ENCODE assay signal across 1 cellular context in the genomic region with DNA sequence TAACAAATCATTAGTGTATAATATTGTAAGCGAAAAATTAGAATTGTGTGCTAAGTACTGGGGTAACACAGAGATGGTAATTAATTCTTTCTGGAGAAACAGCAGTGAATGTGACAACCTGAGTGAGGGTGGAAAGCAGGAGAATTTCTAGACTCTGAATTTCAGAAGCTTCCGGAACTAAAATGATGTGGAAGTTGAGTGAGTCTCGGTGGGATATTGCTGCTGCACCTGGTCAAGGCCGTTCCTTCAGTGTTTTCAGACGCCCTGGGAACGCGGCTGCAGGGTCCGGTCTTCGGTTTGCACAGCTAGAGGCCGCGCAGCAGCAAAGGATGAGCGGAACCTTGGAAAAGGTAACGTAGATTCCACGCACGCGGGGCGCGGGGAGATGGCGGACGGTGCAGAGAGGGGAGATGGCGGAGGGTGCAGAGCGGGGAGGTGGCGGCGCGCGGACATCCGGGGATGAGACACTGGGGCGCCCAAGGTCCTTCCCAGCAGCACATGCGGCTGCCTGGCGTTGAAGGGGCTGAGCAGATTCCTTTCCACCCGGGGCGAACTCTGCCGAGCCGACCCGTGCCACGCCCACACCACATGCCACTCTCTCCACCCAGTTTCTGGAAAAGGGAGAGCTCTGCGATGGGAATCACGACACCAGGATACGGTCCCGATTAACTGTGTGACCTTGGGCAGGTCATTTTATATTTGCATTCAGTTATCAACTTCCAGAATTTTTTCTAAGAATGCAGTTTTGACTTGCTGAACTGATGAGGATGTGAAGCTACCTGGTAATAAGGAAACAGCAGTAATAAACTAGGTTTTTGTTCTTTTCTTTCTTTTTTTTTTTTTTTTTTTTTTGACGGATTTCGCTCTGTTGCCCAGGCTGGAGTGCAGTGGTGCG.
TF ChIP-seq lines count a peak whose summit lies in the region.

A gene (plus strand): TSS at position 232 of the 895 bp plus-strand sequence. CDS start 98 bp downstream, at position 330.

TF ChIP-seq in HepG2, 621 proteins besides CTCF, POLR2A, EP300 and RAD21 (continued from another document):
- TF ChIP-seq, protein P1, sequence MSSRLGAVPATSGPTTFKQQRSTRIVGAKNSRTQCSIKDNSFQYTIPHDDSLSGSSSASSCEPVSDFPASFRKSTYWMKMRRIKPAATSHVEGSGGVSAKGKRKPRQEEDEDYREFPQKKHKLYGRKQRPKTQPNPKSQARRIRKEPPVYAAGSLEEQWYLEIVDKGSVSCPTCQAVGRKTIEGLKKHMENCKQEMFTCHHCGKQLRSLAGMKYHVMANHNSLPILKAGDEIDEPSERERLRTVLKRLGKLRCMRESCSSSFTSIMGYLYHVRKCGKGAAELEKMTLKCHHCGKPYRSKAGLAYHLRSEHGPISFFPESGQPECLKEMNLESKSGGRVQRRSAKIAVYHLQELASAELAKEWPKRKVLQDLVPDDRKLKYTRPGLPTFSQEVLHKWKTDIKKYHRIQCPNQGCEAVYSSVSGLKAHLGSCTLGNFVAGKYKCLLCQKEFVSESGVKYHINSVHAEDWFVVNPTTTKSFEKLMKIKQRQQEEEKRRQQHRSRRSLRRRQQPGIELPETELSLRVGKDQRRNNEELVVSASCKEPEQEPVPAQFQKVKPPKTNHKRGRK (CRISPR knock-in tag; IDR thresholded peaks at IDR 0.05) = no peak
- TF ChIP-seq MTF1 (CRISPR knock-in tag; IDR thresholded peaks at IDR 0.05) (no peak; the same call in 1 of the 2 replicates), PHF5A (CRISPR knock-in tag; IDR thresholded peaks at IDR 0.05; ENCODE audit: low read depth, unreplicated experiment) (peak; percentile 82), ZMAT3 (CRISPR knock-in tag; conservative IDR thresholded peaks at IDR 0.05) (peak; percentile 68; the same call in 1 of the 2 replicates), TEAD2 (CRISPR knock-in tag; IDR thresholded peaks at IDR 0.05) (no peak), ZNF232 (CRISPR knock-in tag; IDR thresholded peaks at IDR 0.05; ENCODE audit: borderline replicate concordance) (peak; percentile 42; the same call in 1 of the 2 replicates), PTBP1 (IDR thresholded peaks at IDR 0.05; ENCODE audit: low read depth, low read length, poor library complexity, severe bottlenecking) (no peak), ZFP1 (CRISPR knock-in tag; IDR thresholded peaks at IDR 0.05) (peak; percentile 50; the same call in 1 of the 2 replicates), ZNF124 (CRISPR knock-in tag; IDR thresholded peaks at IDR 0.05) (peak; percentile 44; the same call in 1 of the 2 replicates), TMF1 (CRISPR knock-in tag; IDR thresholded peaks at IDR 0.05; ENCODE audit: low read depth) (0 out of 2 replicates have a peak, but pooled peaks have one; percentile 42), CBFB (CRISPR knock-in tag; IDR thresholded peaks at IDR 0.05) (peak; percentile 58), XBP1 (CRISPR knock-in tag; IDR thresholded peaks at IDR 0.05) (no peak; the same call in 1 of the 2 replicates), ZNF713 (CRISPR knock-in tag; IDR thresholded peaks at IDR 0.05) (no peak), ZC3H13 (CRISPR knock-in tag; IDR thresholded peaks at IDR 0.05) (peak; percentile 78; the same call in 1 of the 2 replicates), DMAP1 (CRISPR knock-in tag; IDR thresholded peaks at IDR 0.05) (peak; percentile 99), ZNF558 (CRISPR knock-in tag; IDR thresholded peaks at IDR 0.05; ENCODE audit: borderline replicate concordance) (peak; percentile 79; the same call in 1 of the 2 replicates), GFI1 (CRISPR knock-in tag; IDR thresholded peaks at IDR 0.05; ENCODE audit: borderline replicate concordance) (peak; percentile 87; the same call in 1 of the 2 replicates), ZNF567 (CRISPR knock-in tag; IDR thresholded peaks at IDR 0.05; ENCODE audit: borderline replicate concordance) (no peak), ZNF263 (CRISPR knock-in tag; IDR thresholded peaks at IDR 0.05) (no peak), RNF2 (conservative IDR thresholded peaks at IDR 0.05; ENCODE audit: low read depth) (peak; percentile 73), NFKB2 (CRISPR knock-in tag; IDR thresholded peaks at IDR 0.05; ENCODE audit: borderline replicate concordance) (peak; percentile 67; the same call in 1 of the 2 replicates)
- TF ChIP-seq, protein P2, sequence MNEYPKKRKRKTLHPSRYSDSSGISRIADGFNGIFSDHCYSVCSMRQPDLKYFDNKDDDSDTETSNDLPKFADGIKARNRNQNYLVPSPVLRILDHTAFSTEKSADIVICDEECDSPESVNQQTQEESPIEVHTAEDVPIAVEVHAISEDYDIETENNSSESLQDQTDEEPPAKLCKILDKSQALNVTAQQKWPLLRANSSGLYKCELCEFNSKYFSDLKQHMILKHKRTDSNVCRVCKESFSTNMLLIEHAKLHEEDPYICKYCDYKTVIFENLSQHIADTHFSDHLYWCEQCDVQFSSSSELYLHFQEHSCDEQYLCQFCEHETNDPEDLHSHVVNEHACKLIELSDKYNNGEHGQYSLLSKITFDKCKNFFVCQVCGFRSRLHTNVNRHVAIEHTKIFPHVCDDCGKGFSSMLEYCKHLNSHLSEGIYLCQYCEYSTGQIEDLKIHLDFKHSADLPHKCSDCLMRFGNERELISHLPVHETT (CRISPR knock-in tag; conservative IDR thresholded peaks at IDR 0.05) = 0 out of 2 replicates have a peak, but pooled peaks have one; percentile 47
- TF ChIP-seq, protein P3, sequence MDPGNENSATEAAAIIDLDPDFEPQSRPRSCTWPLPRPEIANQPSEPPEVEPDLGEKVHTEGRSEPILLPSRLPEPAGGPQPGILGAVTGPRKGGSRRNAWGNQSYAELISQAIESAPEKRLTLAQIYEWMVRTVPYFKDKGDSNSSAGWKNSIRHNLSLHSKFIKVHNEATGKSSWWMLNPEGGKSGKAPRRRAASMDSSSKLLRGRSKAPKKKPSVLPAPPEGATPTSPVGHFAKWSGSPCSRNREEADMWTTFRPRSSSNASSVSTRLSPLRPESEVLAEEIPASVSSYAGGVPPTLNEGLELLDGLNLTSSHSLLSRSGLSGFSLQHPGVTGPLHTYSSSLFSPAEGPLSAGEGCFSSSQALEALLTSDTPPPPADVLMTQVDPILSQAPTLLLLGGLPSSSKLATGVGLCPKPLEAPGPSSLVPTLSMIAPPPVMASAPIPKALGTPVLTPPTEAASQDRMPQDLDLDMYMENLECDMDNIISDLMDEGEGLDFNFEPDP (CRISPR knock-in tag; conservative IDR thresholded peaks at IDR 0.05) = 0 out of 2 replicates have a peak, but pooled peaks have one; percentile 45
- TF ChIP-seq, protein P4, sequence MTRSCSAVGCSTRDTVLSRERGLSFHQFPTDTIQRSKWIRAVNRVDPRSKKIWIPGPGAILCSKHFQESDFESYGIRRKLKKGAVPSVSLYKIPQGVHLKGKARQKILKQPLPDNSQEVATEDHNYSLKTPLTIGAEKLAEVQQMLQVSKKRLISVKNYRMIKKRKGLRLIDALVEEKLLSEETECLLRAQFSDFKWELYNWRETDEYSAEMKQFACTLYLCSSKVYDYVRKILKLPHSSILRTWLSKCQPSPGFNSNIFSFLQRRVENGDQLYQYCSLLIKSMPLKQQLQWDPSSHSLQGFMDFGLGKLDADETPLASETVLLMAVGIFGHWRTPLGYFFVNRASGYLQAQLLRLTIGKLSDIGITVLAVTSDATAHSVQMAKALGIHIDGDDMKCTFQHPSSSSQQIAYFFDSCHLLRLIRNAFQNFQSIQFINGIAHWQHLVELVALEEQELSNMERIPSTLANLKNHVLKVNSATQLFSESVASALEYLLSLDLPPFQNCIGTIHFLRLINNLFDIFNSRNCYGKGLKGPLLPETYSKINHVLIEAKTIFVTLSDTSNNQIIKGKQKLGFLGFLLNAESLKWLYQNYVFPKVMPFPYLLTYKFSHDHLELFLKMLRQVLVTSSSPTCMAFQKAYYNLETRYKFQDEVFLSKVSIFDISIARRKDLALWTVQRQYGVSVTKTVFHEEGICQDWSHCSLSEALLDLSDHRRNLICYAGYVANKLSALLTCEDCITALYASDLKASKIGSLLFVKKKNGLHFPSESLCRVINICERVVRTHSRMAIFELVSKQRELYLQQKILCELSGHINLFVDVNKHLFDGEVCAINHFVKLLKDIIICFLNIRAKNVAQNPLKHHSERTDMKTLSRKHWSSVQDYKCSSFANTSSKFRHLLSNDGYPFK (CRISPR knock-in tag; IDR thresholded peaks at IDR 0.05; ENCODE audit: borderline replicate concordance) = peak; percentile 96
- TF ChIP-seq, protein P5, sequence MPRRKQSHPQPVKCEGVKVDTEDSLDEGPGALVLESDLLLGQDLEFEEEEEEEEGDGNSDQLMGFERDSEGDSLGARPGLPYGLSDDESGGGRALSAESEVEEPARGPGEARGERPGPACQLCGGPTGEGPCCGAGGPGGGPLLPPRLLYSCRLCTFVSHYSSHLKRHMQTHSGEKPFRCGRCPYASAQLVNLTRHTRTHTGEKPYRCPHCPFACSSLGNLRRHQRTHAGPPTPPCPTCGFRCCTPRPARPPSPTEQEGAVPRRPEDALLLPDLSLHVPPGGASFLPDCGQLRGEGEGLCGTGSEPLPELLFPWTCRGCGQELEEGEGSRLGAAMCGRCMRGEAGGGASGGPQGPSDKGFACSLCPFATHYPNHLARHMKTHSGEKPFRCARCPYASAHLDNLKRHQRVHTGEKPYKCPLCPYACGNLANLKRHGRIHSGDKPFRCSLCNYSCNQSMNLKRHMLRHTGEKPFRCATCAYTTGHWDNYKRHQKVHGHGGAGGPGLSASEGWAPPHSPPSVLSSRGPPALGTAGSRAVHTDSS (CRISPR knock-in tag; conservative IDR thresholded peaks at IDR 0.05) = no peak
- TF ChIP-seq, protein P6, sequence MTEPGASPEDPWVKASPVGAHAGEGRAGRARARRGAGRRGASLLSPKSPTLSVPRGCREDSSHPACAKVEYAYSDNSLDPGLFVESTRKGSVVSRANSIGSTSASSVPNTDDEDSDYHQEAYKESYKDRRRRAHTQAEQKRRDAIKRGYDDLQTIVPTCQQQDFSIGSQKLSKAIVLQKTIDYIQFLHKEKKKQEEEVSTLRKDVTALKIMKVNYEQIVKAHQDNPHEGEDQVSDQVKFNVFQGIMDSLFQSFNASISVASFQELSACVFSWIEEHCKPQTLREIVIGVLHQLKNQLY (CRISPR knock-in tag; IDR thresholded peaks at IDR 0.05) = no peak; the same call in 1 of the 2 replicates
- TF ChIP-seq, protein P7, sequence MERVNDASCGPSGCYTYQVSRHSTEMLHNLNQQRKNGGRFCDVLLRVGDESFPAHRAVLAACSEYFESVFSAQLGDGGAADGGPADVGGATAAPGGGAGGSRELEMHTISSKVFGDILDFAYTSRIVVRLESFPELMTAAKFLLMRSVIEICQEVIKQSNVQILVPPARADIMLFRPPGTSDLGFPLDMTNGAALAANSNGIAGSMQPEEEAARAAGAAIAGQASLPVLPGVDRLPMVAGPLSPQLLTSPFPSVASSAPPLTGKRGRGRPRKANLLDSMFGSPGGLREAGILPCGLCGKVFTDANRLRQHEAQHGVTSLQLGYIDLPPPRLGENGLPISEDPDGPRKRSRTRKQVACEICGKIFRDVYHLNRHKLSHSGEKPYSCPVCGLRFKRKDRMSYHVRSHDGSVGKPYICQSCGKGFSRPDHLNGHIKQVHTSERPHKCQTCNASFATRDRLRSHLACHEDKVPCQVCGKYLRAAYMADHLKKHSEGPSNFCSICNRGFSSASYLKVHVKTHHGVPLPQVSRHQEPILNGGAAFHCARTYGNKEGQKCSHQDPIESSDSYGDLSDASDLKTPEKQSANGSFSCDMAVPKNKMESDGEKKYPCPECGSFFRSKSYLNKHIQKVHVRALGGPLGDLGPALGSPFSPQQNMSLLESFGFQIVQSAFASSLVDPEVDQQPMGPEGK (CRISPR knock-in tag; IDR thresholded peaks at IDR 0.05) = peak; percentile 66
- TF ChIP-seq, protein P8, sequence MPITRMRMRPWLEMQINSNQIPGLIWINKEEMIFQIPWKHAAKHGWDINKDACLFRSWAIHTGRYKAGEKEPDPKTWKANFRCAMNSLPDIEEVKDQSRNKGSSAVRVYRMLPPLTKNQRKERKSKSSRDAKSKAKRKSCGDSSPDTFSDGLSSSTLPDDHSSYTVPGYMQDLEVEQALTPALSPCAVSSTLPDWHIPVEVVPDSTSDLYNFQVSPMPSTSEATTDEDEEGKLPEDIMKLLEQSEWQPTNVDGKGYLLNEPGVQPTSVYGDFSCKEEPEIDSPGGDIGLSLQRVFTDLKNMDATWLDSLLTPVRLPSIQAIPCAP (CRISPR knock-in tag; IDR thresholded peaks at IDR 0.05; ENCODE audit: low read depth) = no peak
